1 cellular context compared by ENCODE assay signal in the genomic region with DNA sequence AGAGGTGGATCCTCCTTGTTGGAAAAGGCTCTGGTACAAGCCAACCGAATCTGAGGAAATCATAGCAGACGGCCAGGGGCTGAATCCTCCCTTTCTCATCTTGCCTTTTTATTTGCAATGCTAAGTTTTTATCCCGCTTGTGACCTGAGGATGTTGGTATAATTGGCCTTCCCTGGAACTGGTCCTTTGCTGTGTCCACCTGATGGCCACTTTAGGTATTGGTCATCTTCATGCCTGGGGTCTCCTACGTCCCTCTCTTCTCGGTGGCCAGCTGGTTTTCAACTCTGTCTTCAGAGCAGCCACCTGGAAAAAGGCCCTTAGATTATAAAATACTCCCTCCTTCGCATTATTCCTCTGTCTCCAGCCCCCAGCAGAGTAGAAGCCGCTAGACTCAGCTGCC.
TF ChIP-seq lines count a peak whose summit lies in the region.

No MANE protein-coding gene starts in this region.

TF ChIP-seq in GM23338, 12 proteins besides CTCF, POLR2A, EP300 and RAD21 (continued from another document):
- TF ChIP-seq JUNB (IDR thresholded peaks at IDR 0.05; ENCODE audit: unreplicated experiment) (no peak), CREB1 (CRISPR knock-in tag; IDR thresholded peaks at IDR 0.05; ENCODE audit: low read depth) (no peak), STAT1 (IDR thresholded peaks at IDR 0.05; ENCODE audit: unreplicated experiment) (no peak), POLR2AphosphoS5 (IDR thresholded peaks at IDR 0.05; ENCODE audit: low read depth) (no peak), ZNF114 (CRISPR knock-in tag; IDR thresholded peaks at IDR 0.05) (no peak)
- TF ChIP-seq, protein P1, sequence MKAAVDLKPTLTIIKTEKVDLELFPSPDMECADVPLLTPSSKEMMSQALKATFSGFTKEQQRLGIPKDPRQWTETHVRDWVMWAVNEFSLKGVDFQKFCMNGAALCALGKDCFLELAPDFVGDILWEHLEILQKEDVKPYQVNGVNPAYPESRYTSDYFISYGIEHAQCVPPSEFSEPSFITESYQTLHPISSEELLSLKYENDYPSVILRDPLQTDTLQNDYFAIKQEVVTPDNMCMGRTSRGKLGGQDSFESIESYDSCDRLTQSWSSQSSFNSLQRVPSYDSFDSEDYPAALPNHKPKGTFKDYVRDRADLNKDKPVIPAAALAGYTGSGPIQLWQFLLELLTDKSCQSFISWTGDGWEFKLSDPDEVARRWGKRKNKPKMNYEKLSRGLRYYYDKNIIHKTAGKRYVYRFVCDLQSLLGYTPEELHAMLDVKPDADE (IDR thresholded peaks at IDR 0.05) = no peak
